14 cellular contexts compared by ENCODE assay signal in the genomic region with DNA sequence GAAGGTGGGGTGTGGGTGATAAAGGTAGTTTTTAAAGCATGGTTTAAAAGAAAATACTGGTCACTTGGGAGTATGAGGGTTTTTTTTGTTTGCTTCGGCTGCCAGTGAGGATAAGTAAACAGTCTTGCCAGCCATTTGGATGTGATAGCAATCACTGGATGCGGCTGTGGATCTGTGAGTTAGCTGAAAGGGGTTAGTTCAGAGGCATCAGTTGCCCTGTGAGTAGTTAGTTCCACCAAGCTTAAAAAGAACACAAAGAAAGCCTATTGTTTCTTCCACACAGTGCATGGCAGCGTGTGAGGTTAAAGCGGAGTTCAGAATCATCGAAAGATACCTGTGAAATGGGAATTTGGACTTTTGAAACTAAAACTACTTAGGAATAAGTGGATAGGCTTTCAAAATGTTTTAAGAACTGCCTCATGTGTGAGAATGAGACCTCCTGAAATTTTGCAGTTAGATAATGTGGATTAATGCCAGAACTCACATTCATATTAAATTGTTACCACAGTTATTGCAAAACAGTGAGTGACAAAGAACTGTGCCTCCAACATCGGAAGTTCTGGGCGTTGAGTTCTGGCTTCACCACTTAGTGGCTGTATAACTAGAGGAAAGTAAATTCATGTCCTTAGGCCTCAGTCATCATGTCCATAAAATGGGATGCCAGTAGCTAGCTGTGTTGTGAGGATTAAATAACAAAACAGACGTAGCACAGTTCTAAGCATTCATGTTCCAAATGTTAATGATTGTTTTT. TPM values are rescaled to one million over a fixed set of nuclear protein-coding genes. Genes with fewer than 3 reads are reported as not detected.
A peak's percentile ranks its signal among the peaks of the same experiment; 100 is the strongest.
DNase-seq lines count a peak whose midpoint lies in the region; ATAC-seq and TF ChIP-seq lines count a peak whose summit lies in the region.
"Had no signal": no experiment of that assay in that cellular context is flagged by ENCODE, and none has a peak within 500 bp of the region (broad histone marks: within the 10 kb centered on the region; RNA-seq: fewer than 3 reads in every experiment).

No MANE protein-coding gene starts in this region.

- no peaks in the 10 kb centered on the region for H4K20me1 ChIP-seq in hepatocyte (ENCODE audit: insufficient read depth, poor library complexity, severe bottlenecking)

- WGBS in hepatocyte (ENCODE audit: low lambda C conversion rate, missing lambda C conversion rate) = 46% methylated on average over 8 of the region's 8 CpGs
- 44 to 73% (median 53%) methylated on average over 8 of the region's 8 CpGs for WGBS in psoas muscle, 3 donors

- CTCF ChIA-PET in Calu3 (lab: Charles Lee) = interaction anchor here (0.6 to 2.4 kb wide), 2 partner anchors 11 to 143 kb away, joined by 6 to 8 read pairs; no protein-coding TSS in a partner anchor

- no peaks in the 10 kb centered on the region for H3K9me3 Mint-ChIP-seq in Calu3 (ENCODE audit: low read depth, unreplicated experiment)
- H3K9me3 Mint-ChIP-seq: T-helper 2 cell treated with Interferon-gamma antibody and Interleukin-4, amounts not matched to agents 5 μg/mL and 100 μg/mL, for 36 hours had no signal

- H3K9me3 ChIP-seq in SK-N-MC (ENCODE audit: low read depth, low read length) (no peaks in the 10 kb centered on the region), hepatocyte (ENCODE audit: low read depth) (no peaks in the 10 kb centered on the region), psoas muscle (no peaks in the 10 kb centered on the region)
- H3K9me3 ChIP-seq: BE2C, esophagus muscularis mucosa had no signal

- peaks cover 62% of the 10 kb centered on the region for H3K79me2 ChIP-seq in hepatocyte

- peak overlapping the region; percentile 74 for H3K4me3 Mint-ChIP-seq in Calu3 (ENCODE audit: low read depth, unreplicated experiment)
- H3K4me3 Mint-ChIP-seq: T-helper 2 cell treated with Interferon-gamma antibody and Interleukin-4, amounts not matched to agents 5 μg/mL and 100 μg/mL, for 36 hours had no signal

- no TSS peak for BruUV-seq in Calu3 (replicated peaks; lab: Mats Ljungman, UMichigan)

- H3K36me3 Mint-ChIP-seq in Calu3 (ENCODE audit: insufficient read depth, unreplicated experiment) = peaks cover 21% of the 10 kb centered on the region

- no peak for TF ChIP-seq CTCF in Calu3 (IDR thresholded peaks at IDR 0.05; ENCODE audit: unreplicated experiment)
- no peak for TF ChIP-seq CTCF in hepatocyte (IDR thresholded peaks at IDR 0.05; ENCODE audit: poor library complexity)
- TF ChIP-seq CTCF in psoas muscle (IDR thresholded peaks at IDR 0.05) = no peak

- peak overlapping the region; percentile 23 for H2AFZ ChIP-seq in hepatocyte

- no peak for DNase-seq in Calu3
- no peak for DNase-seq in SK-N-MC (ENCODE audit: low read depth, low spot score)
- DNase-seq in hepatocyte (ENCODE audit: low spot score) = peak; percentile 19
- no peak for DNase-seq in psoas muscle
- no peak for DNase-seq in activated T-cell treated with anti-CD3 and anti-CD28 coated beads, Interleukin-2, amount 50 U/mL, for 48 hours
- DNase-seq in foreskin melanocyte = no peak
- DNase-seq in NCI-H748 (lab: John Stamatoyannopoulos, UW; ENCODE audit: unreplicated experiment) = no peak
- DNase-seq in OCI-M1 (lab: John Stamatoyannopoulos, UW) = no peak
- DNase-seq: amygdala, BE2C, kidney glomerular epithelial cell, NCI-H1436 treated with DMSO at 0.1 percent for 48 hours had no signal

- no peaks in the 10 kb centered on the region for H3K9me2 ChIP-seq in hepatocyte (replicated peaks; ENCODE audit: insufficient read depth)

- H3K27me3 ChIP-seq in hepatocyte = no peaks in the 10 kb centered on the region
- H3K27me3 ChIP-seq in psoas muscle (ENCODE audit: insufficient read depth in 3 of 3, low read length in 2 of 3) = no peaks in the 10 kb centered on the region
- H3K27me3 ChIP-seq: BE2C, esophagus muscularis mucosa had no signal

- no peaks in the 10 kb centered on the region for H3K27me3 Mint-ChIP-seq in Calu3 (ENCODE audit: unreplicated experiment)

- intact Hi-C loops in Calu3 (cut with micrococcal nuclease; ENCODE audit: unreplicated experiment) (no loop called here), psoas muscle (cut with DNase I) (loop anchor here in 1 of 2 donors (5.0 kb wide), 1 partner anchor 122 kb away; no protein-coding TSS in a partner anchor)

- H3K4me1 Mint-ChIP-seq in Calu3 (ENCODE audit: low read depth, unreplicated experiment) = peaks cover 24% of the 10 kb centered on the region

- H3K27ac ChIP-seq in SK-N-MC (peak overlapping the region; percentile 62; the same call in 1 of the 2 replicates), hepatocyte (peak overlapping the region; percentile 87), psoas muscle (peak overlapping the region; percentile 69)

- H3K4me1 ChIP-seq in hepatocyte (ENCODE audit: insufficient read depth) = peaks cover 43% of the 10 kb centered on the region
- H3K4me1 ChIP-seq in psoas muscle = peaks cover 67% of the 10 kb centered on the region
- H3K4me1 ChIP-seq: BE2C had no signal

- H3K4me3 ChIP-seq in SK-N-MC (no peak overlapping the region), hepatocyte (peak overlapping the region; percentile 22), psoas muscle (no peak overlapping the region)
- H3K4me3 ChIP-seq: esophagus muscularis mucosa had no signal

- H3K4me2 ChIP-seq in hepatocyte = peak overlapping the region; percentile 73

- H3K27ac Mint-ChIP-seq in Calu3 (ENCODE audit: unreplicated experiment) = peak overlapping the region; percentile 92
- H3K27ac Mint-ChIP-seq: T-helper 2 cell treated with Interferon-gamma antibody and Interleukin-4, amounts not matched to agents 5 μg/mL and 100 μg/mL, for 36 hours had no signal

- no peak overlapping the region for H3K9ac ChIP-seq in SK-N-MC (ENCODE audit: insufficient read length)

- ATAC-seq in psoas muscle = peak; percentile 14 to 62 (median 56)

- H3K36me3 ChIP-seq in SK-N-MC (ENCODE audit: insufficient read depth, low read length) (no peaks in the 10 kb centered on the region), hepatocyte (replicated peaks; ENCODE audit: insufficient read depth, low read depth) (no peaks in the 10 kb centered on the region), psoas muscle (ENCODE audit: insufficient read depth in 1 of 2, low read depth in 1 of 2) (no peaks in the 10 kb centered on the region)
- H3K36me3 ChIP-seq: BE2C, esophagus muscularis mucosa had no signal

RNA-seq across cellular contexts. Expression of gene KIAA1217, which starts 31.2 kb away (rescaled TPM):
- 46.2 and 49.2 TPM in 2 replicates for total RNA-seq in Calu3 (2022)
- 20.1 and 33.2 TPM in 2 replicates for total RNA-seq in hepatocyte
- 31.6 and 36.7 TPM in 2 replicates for polyA plus RNA-seq in hepatocyte
- 100 to 1,000 TPM in 3 of 4 donors, 10 to 100 TPM in 1; 65.9 to 169 (median 133) TPM for total RNA-seq in psoas muscle
- 10 to 100 TPM in 2 of 3 donors, 1 to 10 TPM in 1; 8.9 to 61.3 (median 34.2) TPM for polyA plus RNA-seq in psoas muscle
